1 cellular context compared by ENCODE assay signal in the genomic region with DNA sequence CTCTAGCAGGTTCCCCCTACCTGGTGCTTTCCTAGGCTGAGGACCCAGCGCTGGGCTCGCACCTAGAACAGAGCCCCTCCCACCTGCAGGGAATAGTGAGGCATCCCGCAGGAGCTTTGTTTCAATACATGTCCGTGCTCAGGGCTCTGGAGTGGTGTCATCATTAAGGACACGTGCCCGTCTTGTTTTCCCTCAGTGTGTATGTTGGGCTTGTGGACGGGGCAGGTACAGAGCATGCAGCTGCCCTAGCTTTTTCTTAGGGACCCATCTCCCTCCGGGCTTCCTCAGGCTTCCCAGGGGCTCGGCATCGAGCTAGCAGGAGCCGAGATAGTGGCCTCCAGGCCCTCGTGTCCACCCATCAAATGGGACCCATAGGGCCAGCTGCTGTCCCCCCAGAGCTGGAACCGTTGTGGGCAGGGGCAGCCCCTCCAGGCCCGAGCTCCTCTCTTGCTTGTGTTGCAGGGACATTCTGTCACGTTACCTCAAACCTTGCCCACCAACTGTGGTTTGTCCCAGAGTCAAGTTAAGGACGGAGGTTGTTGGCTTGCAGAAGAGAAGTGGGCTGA.
TF ChIP-seq lines count a peak whose summit lies in the region.

No MANE protein-coding gene starts in this region.

TF ChIP-seq in neural cell, 6 proteins besides CTCF, POLR2A, EP300 and RAD21 (continued from another document):
- TF ChIP-seq, protein P1, sequence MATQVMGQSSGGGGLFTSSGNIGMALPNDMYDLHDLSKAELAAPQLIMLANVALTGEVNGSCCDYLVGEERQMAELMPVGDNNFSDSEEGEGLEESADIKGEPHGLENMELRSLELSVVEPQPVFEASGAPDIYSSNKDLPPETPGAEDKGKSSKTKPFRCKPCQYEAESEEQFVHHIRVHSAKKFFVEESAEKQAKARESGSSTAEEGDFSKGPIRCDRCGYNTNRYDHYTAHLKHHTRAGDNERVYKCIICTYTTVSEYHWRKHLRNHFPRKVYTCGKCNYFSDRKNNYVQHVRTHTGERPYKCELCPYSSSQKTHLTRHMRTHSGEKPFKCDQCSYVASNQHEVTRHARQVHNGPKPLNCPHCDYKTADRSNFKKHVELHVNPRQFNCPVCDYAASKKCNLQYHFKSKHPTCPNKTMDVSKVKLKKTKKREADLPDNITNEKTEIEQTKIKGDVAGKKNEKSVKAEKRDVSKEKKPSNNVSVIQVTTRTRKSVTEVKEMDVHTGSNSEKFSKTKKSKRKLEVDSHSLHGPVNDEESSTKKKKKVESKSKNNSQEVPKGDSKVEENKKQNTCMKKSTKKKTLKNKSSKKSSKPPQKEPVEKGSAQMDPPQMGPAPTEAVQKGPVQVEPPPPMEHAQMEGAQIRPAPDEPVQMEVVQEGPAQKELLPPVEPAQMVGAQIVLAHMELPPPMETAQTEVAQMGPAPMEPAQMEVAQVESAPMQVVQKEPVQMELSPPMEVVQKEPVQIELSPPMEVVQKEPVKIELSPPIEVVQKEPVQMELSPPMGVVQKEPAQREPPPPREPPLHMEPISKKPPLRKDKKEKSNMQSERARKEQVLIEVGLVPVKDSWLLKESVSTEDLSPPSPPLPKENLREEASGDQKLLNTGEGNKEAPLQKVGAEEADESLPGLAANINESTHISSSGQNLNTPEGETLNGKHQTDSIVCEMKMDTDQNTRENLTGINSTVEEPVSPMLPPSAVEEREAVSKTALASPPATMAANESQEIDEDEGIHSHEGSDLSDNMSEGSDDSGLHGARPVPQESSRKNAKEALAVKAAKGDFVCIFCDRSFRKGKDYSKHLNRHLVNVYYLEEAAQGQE (IDR thresholded peaks at IDR 0.05; ENCODE audit: borderline replicate concordance): no peak
- no peak for TF ChIP-seq EZH2 (IDR thresholded peaks at IDR 0.05; ENCODE audit: borderline replicate concordance, insufficient read depth, low read length, poor library complexity, severe bottlenecking)
- no peak for TF ChIP-seq SMC3 (conservative IDR thresholded peaks at IDR 0.05; ENCODE audit: poor library complexity)
TF ChIP-seq in neural cell: peak in this region for 0.
